ENCODE assay signal across 8 cellular contexts in the genomic region with DNA sequence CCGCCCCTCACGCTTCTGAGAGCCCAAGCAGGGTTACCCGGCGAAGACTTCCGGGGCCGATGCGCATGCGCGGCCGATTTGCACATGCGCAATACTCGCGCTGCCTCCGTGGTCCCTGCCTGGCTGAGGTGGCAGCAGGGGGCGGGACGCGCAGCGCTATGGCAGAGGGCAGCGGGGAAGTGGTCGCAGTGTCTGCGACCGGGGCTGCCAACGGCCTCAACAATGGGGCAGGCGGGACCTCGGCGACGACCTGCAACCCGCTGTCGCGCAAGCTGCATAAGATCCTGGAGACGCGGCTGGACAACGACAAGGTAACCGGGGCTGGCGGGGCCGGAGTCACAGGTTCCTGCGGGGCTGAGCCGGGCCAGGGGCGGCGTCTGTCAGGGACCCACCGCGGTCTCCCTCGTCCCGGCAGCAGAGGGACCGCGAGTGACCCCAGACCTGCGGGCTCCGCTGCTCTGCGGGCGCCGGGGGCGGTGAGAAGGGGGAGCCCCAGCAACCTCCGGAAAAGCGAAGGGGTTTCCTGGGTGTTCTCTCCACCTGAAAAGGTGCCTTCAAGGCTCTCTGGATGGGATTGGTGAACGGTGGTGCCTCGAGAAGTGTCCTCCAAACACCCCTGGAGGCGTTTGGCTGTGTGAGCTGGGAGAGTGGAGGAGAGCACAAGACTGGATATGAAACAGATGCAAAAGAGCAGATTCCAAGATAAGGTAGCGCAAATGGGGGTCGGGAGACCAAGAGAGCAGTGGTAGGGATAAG. TPM values are rescaled to one million over a fixed set of nuclear protein-coding genes. Genes with fewer than 3 reads are reported as not detected.
A peak's percentile ranks its signal among the peaks of the same experiment; 100 is the strongest.
DNase-seq lines count a peak whose midpoint lies in the region; FAIRE-seq lines count a peak whose summit lies in the region.

TSS of gene COG6 (plus strand) at position 94 of the 756 bp plus-strand sequence. CDS start at position 159, 65 bp downstream.

- H3K36me3 ChIP-seq in HAP-1 (replicated peaks): no peaks in the 10 kb centered on the region; the same call in 1 of the 2 replicates
- H3K36me3 ChIP-seq in MG63: peaks cover 2% of the 10 kb centered on the region; the same call in 1 of the 2 replicates
- H3K36me3 ChIP-seq in neuronal stem cell (replicated peaks in 1 of 2; ENCODE audit: control insufficient read depth in 2 of 2, insufficient read depth in 2 of 2, low read length in 2 of 2): peaks cover 0 to 10% of the 10 kb centered on the region in 2 donors
- peaks cover 0 to 6% (median 5%) of the 10 kb centered on the region in 5 donors for H3K36me3 ChIP-seq in subcutaneous abdominal adipose tissue (ENCODE audit: control insufficient read depth in 5 of 5, insufficient read depth in 5 of 5, low read length in 5 of 5)

- no peak for FAIRE-seq in frontal cortex (lab: Jason Lieb, UNC)

- peak within 1 kb of the TSS; percentile 98 for H2AFZ ChIP-seq in neuronal stem cell (ENCODE audit: low read length)

- H4K8ac ChIP-seq in neuronal stem cell (ENCODE audit: low read depth, low read length): no peak within 1 kb of the TSS

- H3K27ac ChIP-seq in neuronal stem cell (replicated peaks; ENCODE audit: low read length) (no peak within 1 kb of the TSS), subcutaneous abdominal adipose tissue (ENCODE audit: low read depth, low read length) (peak within 1 kb of the TSS; percentile 70)

- H2AK5ac ChIP-seq in neuronal stem cell (ENCODE audit: low read depth, low read length): no peak within 1 kb of the TSS

- H3K4me2 ChIP-seq in neuronal stem cell (ENCODE audit: insufficient read depth, low read length, poor library complexity, severe bottlenecking): peak within 1 kb of the TSS; percentile 67

- no peaks in the 10 kb centered on the region for H3K27me3 ChIP-seq in HAP-1 (ENCODE audit: low read depth)
- no peaks in the 10 kb centered on the region for H3K27me3 ChIP-seq in MG63
- H3K27me3 ChIP-seq in neuronal stem cell (ENCODE audit: control insufficient read depth in 3 of 3, insufficient read depth in 3 of 3, low read depth in 1 of 3, low read length in 3 of 3): no peaks in the 10 kb centered on the region
- H3K27me3 ChIP-seq in subcutaneous abdominal adipose tissue (ENCODE audit: control insufficient read depth in 5 of 5, insufficient read depth in 4 of 5, low read length in 5 of 5): no peaks in the 10 kb centered on the region

- WGBS in neuronal stem cell (ENCODE audit: extremely low coverage in 2 of 2, insufficient read length in 2 of 2, insufficient replicate concordance in 1 of 2), 2 donors: no CpG with 5 or more reads among the region's 59 CpGs

- H2BK12ac ChIP-seq in neuronal stem cell (ENCODE audit: low read length): no peak within 1 kb of the TSS

- peak within 1 kb of the TSS; percentile 56 for H3K9ac ChIP-seq in neuronal stem cell (ENCODE audit: low read depth, low read length, poor library complexity)
- peak within 1 kb of the TSS; percentile 42 to 96 (median 93) for H3K9ac ChIP-seq in subcutaneous abdominal adipose tissue (ENCODE audit: low read length in 5 of 5)

- in situ Hi-C loops in HAP-1 (cut with MboI; ENCODE audit: low sequenced_read_pairs): no loop called here

- no peak within 1 kb of the TSS for H4K91ac ChIP-seq in neuronal stem cell (ENCODE audit: low read depth, low read length, poor library complexity)

- H3K14ac ChIP-seq in neuronal stem cell (ENCODE audit: low read length): no peak within 1 kb of the TSS

- H3K79me1 ChIP-seq in neuronal stem cell (ENCODE audit: low read depth, low read length): peaks cover 2% of the 10 kb centered on the region

- peaks cover 6% of the 10 kb centered on the region for H3K4me1 ChIP-seq in HAP-1
- no peaks in the 10 kb centered on the region for H3K4me1 ChIP-seq in neuronal stem cell (ENCODE audit: control insufficient read depth in 2 of 2, insufficient read depth in 1 of 2, low read depth in 1 of 2, low read length in 2 of 2)
- H3K4me1 ChIP-seq in subcutaneous abdominal adipose tissue (ENCODE audit: control insufficient read depth in 5 of 5, insufficient read depth in 5 of 5, low read length in 5 of 5): peaks cover 0 to 19% (median 14%) of the 10 kb centered on the region in 5 donors

- H2BK5ac ChIP-seq in neuronal stem cell (ENCODE audit: low read length): no peak within 1 kb of the TSS

- no peak within 1 kb of the TSS for H2BK15ac ChIP-seq in neuronal stem cell (ENCODE audit: low read length)

- peak within 1 kb of the TSS; percentile 78 for H3K4me3 ChIP-seq in HAP-1
- peak within 1 kb of the TSS; percentile 91 for H3K4me3 ChIP-seq in MG63
- H3K4me3 ChIP-seq in neuronal stem cell (ENCODE audit: low read length in 2 of 2): peak within 1 kb of the TSS; percentile 76 to 98
- H3K4me3 ChIP-seq in subcutaneous abdominal adipose tissue (ENCODE audit: low read depth in 1 of 5, low read length in 5 of 5): peak within 1 kb of the TSS; percentile 93 to 97 (median 94)

- DNase-seq in GM04503 (ENCODE audit: low read depth) (peak; percentile 21), HAP-1 (ENCODE audit: low spot score in 2 of 2) (peak; percentile 76 to 95), MG63 (peak; percentile 87), SIG-M5 (lab: John Stamatoyannopoulos, UW) (peak; percentile 9), frontal cortex (ENCODE audit: low spot score in 2 of 2) (peak; percentile 81), neuronal stem cell (ENCODE audit: low spot score) (peak; percentile 87)
- DNase-seq in activated gamma-delta T cell treated with anti-CD3 and anti-CD28 coated beads, Interleukin-2, amount 50 U/mL, for 16 hours (ENCODE audit: low read depth): peak; percentile 95

- H3K23ac ChIP-seq in neuronal stem cell (ENCODE audit: low read depth, low read length, poor library complexity): peak within 1 kb of the TSS; percentile 29

- H3K18ac ChIP-seq in neuronal stem cell (ENCODE audit: low read length): peak within 1 kb of the TSS; percentile 50

- no peak within 1 kb of the TSS for H3K4ac ChIP-seq in neuronal stem cell (ENCODE audit: low read length)

- no peak within 1 kb of the TSS for H2BK120ac ChIP-seq in neuronal stem cell (ENCODE audit: low read depth, low read length)

- H3K9me3 ChIP-seq in HAP-1 (no peaks in the 10 kb centered on the region), MG63 (no peaks in the 10 kb centered on the region), neuronal stem cell (replicated peaks in 1 of 2; ENCODE audit: control insufficient read depth in 2 of 2, insufficient read depth in 1 of 2, low read depth in 1 of 2, low read length in 2 of 2) (no peaks in the 10 kb centered on the region), subcutaneous abdominal adipose tissue (ENCODE audit: control insufficient read depth in 5 of 5, low read length in 5 of 5) (no peaks in the 10 kb centered on the region)

RNA-seq across cellular contexts. Expression of gene COG6, which starts in this region (rescaled TPM):
- 19.9 and 21.4 TPM in 2 replicates for total RNA-seq in MG63 (2014; rRNA removed; shearing (Covaris generic); ENCODE audit: low replicate concordance)
- total RNA-seq in frontal cortex: 44.4 TPM
- 18.8 TPM for polyA plus RNA-seq in neuronal stem cell (2013, experiment 1 of 2)
- polyA plus RNA-seq in neuronal stem cell (2013, experiment 2 of 2): 18.5 TPM

Comparison
In these comparisons a context has a peak if more than half of its experiments do, and no peak if none do; other contexts are left out.
1. DNase-seq: peak in every context shown above with its lines; median percentile 95 in activated gamma-delta T cell treated with anti-CD3 and anti-CD28 coated beads, Interleukin-2, amount 50 U/mL, for 16 hours; 87 in MG63; 87 in neuronal stem cell; 86 in HAP-1; 81 in frontal cortex; 21 in GM04503; 9 in SIG-M5.